ENCODE assay signal across 17 cellular contexts in the genomic region with DNA sequence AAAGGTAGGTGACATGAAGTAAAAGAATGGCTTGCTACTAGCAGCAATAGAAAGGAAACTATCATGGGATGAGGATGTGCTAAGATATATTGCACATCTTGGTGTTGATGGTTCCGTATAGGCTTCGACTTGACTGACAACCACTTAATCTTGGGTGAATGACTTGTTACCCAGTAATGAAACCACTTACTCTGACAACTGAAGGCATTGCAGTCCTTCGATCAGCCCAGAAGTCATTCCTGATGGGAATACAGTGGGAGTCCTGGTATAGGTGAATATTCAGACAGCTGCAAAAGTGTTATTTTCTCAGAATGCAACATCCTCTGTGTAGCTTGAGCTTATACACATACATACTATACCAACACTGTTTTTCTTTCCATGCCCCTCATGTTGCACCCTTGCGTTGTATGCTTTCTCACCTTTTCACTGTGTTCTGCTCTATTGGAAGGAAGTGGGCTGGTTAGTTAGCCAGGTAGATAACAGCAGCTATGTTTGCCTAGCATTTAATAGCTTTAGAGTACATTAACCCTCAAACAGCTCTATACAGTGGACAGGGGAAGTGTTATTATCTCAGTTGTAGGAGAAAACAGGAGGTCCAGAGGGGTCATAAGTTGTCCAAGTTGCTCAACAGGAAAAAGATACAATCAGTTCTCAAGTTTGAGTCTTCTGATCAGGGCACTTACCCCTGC.
DNase-seq lines count a peak whose midpoint lies in the region; ATAC-seq and TF ChIP-seq lines count a peak whose summit lies in the region.
"Had no signal": no experiment of that assay in that cellular context is flagged by ENCODE, and none has a peak within 500 bp of the region (broad histone marks: within the 10 kb centered on the region; RNA-seq: fewer than 3 reads in every experiment).

No MANE protein-coding gene starts in this region.

- intact Hi-C loops in mucosa of descending colon (cut with DNase I, micrococcal nuclease): no loop called here

- H3K27me3 ChIP-seq in WERI-Rb-1 (ENCODE audit: insufficient read depth, low read depth, severe bottlenecking): peaks cover 18% of the 10 kb centered on the region

- H3K9me3 ChIP-seq in mucosa of descending colon (no peaks in the 10 kb centered on the region), WERI-Rb-1 (ENCODE audit: severe bottlenecking) (no peaks in the 10 kb centered on the region)

- H3K27ac ChIP-seq in WERI-Rb-1: no peak overlapping the region

- TF ChIP-seq CTCF in mucosa of descending colon (IDR thresholded peaks at IDR 0.05) (no peak), WERI-Rb-1 (IDR thresholded peaks at IDR 0.05; ENCODE audit: low read depth, low read length) (no peak)

- H3K36me3 ChIP-seq in mucosa of descending colon (ENCODE audit: low read depth) (no peaks in the 10 kb centered on the region), WERI-Rb-1 (no peaks in the 10 kb centered on the region)

- DNase-seq in HT-29 (ENCODE audit: low spot score) (peak; percentile 49), NCI-H69 (lab: John Stamatoyannopoulos, UW) (peak; percentile 46), mucosa of descending colon (no peak), medulla oblongata (ENCODE audit: extremely low spot score) (no peak), WERI-Rb-1 (no peak)
- DNase-seq: C1 segment of cervical spinal cord; Calu3; CD4-positive, alpha-beta memory T cell; COR-L47; DMS79; EL; GDM1; H9 had no signal

- no peaks in the 10 kb centered on the region for H3K4me1 ChIP-seq in mucosa of descending colon (ENCODE audit: low read depth)

- H3K4me3 ChIP-seq in mucosa of descending colon (no peak overlapping the region), WERI-Rb-1 (ENCODE audit: low read depth, low read length) (no peak overlapping the region)
- H3K4me3 ChIP-seq: GM12878, GM23338 had no signal

- ATAC-seq in mucosa of descending colon: peak; percentile 73
- no peak for ATAC-seq in GM18907 (IDR thresholded peaks at IDR 0.05; ENCODE audit: unreplicated experiment)
- ATAC-seq: GM12878, GM23338, HCT116 had no signal

Comparison
In these comparisons a context has a peak if more than half of its experiments do, and no peak if none do; other contexts are left out.
1. DNase-seq: peak in HT-29 (single experiment) and NCI-H69 (single experiment); none in mucosa of descending colon (0 of 3), medulla oblongata (single experiment) and WERI-Rb-1 (single experiment).